Comparison of ENCODE assay signal across 1 cellular context in the genomic region with DNA sequence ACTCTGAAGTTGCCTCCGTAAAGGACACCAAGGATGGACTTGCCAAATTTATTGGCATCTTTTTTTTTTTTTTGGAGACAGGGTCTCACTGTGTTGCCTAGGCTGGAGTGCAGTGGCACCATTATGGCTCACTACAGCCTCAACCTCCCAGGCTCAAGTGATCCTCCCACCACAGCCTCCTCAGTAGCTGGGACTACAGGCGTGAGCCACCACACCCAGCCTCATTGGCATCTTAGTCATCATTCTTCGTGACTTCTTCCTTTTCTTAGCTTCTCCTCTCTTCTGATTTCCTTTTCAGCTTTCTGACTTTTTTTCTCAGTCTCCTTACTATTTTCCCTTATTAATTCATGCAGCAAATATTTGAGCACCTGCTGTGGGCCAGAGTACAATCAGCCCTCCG.
TF ChIP-seq lines count a peak whose summit lies in the region.

No MANE protein-coding gene starts in this region.

TF ChIP-seq in WTC11, 78 proteins besides CTCF, POLR2A, EP300 and RAD21:
- TF ChIP-seq, protein P1, sequence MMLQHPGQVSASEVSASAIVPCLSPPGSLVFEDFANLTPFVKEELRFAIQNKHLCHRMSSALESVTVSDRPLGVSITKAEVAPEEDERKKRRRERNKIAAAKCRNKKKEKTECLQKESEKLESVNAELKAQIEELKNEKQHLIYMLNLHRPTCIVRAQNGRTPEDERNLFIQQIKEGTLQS (CRISPR knock-in tag; conservative IDR thresholded peaks at IDR 0.05), result no peak
